Comparison of ENCODE assay signal across 20 cellular contexts in genomic region chr11:45641961-45642360, GRCh38. TPM values are rescaled to one million over a fixed set of nuclear protein-coding genes. Genes with fewer than 3 reads are reported as not detected.
DNase-seq lines count a peak whose midpoint lies in the region; ATAC-seq, FAIRE-seq and TF ChIP-seq lines count a peak whose summit lies in the region.
"Had no signal": no experiment of that assay in that cellular context is flagged by ENCODE, and none has a peak within 500 bp of the region (broad histone marks: within the 10 kb centered on the region; RNA-seq: fewer than 3 reads in every experiment).

No MANE protein-coding gene starts in this region.

- no peaks in the 10 kb centered on the region for H4K20me1 ChIP-seq in neural progenitor cell (ENCODE audit: low read depth)
- H4K20me1 ChIP-seq: BLaER1 treated with 17β-estradiol and CSF1 and Interleukin-3, amounts not matched to agents 10 nM and 100 nM had no signal

- peaks cover 58% of the 10 kb centered on the region for H3K4me1 Mint-ChIP-seq in endothelial cell (ENCODE audit: unreplicated experiment)
- no peaks in the 10 kb centered on the region for H3K4me1 Mint-ChIP-seq in neural progenitor cell
- H3K4me1 Mint-ChIP-seq: B cell, GM23338 had no signal

- no peaks in the 10 kb centered on the region for H3K27me3 ChIP-seq in bronchial epithelial cell (ENCODE audit: control insufficient read depth, insufficient read depth, low read length)
- H3K27me3 ChIP-seq in neural progenitor cell: peaks cover 5% of the 10 kb centered on the region
- peaks cover under 1% of the 10 kb centered on the region for H3K27me3 ChIP-seq in upper lobe of right lung
- H3K27me3 ChIP-seq: BLaER1 treated with 17β-estradiol and CSF1 and Interleukin-3, amounts not matched to agents 10 nM and 100 nM had no signal

- H3K36me3 Mint-ChIP-seq in endothelial cell (ENCODE audit: low read depth, unreplicated experiment) (peaks cover 23% of the 10 kb centered on the region), neural progenitor cell (no peaks in the 10 kb centered on the region)
- H3K36me3 Mint-ChIP-seq: CD8-positive, alpha-beta T cell had no signal

- no peaks in the 10 kb centered on the region for H3K79me2 ChIP-seq in neural progenitor cell (ENCODE audit: low read depth)

- H3K27ac ChIP-seq in neural progenitor cell (no peak overlapping the region), upper lobe of right lung (no peak overlapping the region)
- H3K27ac ChIP-seq: BLaER1 treated with 17β-estradiol and CSF1 and Interleukin-3, amounts not matched to agents 10 nM and 100 nM had no signal

- peak; percentile 43 for FAIRE-seq in bronchial epithelial cell (lab: Jason Lieb, UNC)
- no peak for FAIRE-seq in frontal cortex (lab: Jason Lieb, UNC)
- FAIRE-seq: HTR-8/SVneo had no signal

- ATAC-seq in upper lobe of right lung: no peak
- ATAC-seq: CD8-positive, alpha-beta T cell; GM23338; HCT116 had no signal

- H3K27ac Mint-ChIP-seq in endothelial cell (ENCODE audit: unreplicated experiment): peak overlapping the region; percentile 99
- H3K27ac Mint-ChIP-seq in neural progenitor cell: no peak overlapping the region
- H3K27ac Mint-ChIP-seq: B cell; CD8-positive, alpha-beta T cell; GM23338; HFFc6 had no signal

- H3K36me3 ChIP-seq in bronchial epithelial cell (ENCODE audit: control insufficient read depth, insufficient read depth, low read length): no peaks in the 10 kb centered on the region
- no peaks in the 10 kb centered on the region for H3K36me3 ChIP-seq in neural progenitor cell
- H3K36me3 ChIP-seq in upper lobe of right lung: no peaks in the 10 kb centered on the region
- H3K36me3 ChIP-seq: BLaER1 treated with 17β-estradiol and CSF1 and Interleukin-3, amounts not matched to agents 10 nM and 100 nM had no signal

- H3K4me3 Mint-ChIP-seq in endothelial cell (ENCODE audit: unreplicated experiment): no peak overlapping the region
- no peak overlapping the region for H3K4me3 Mint-ChIP-seq in neural progenitor cell
- H3K4me3 Mint-ChIP-seq: B cell; CD8-positive, alpha-beta T cell; GM23338; HFFc6 had no signal

- H3K9me3 ChIP-seq in neural progenitor cell (ENCODE audit: low read depth): no peaks in the 10 kb centered on the region
- no peaks in the 10 kb centered on the region for H3K9me3 ChIP-seq in upper lobe of right lung

- H3K9ac ChIP-seq in neural progenitor cell: no peak overlapping the region
- H3K9ac ChIP-seq: BLaER1 treated with 17β-estradiol and CSF1 and Interleukin-3, amounts not matched to agents 10 nM and 100 nM had no signal

- no peaks in the 10 kb centered on the region for H3F3A ChIP-seq in neural progenitor cell (ENCODE audit: low read depth)

- no peak overlapping the region for H3K4me3 ChIP-seq in bronchial epithelial cell (ENCODE audit: low read depth, low read length)
- H3K4me3 ChIP-seq in neural progenitor cell: no peak overlapping the region
- H3K4me3 ChIP-seq in upper lobe of right lung: no peak overlapping the region
- H3K4me3 ChIP-seq: BLaER1 treated with 17β-estradiol and CSF1 and Interleukin-3, amounts not matched to agents 10 nM and 100 nM; GM23338 had no signal

- H2AFZ ChIP-seq in neural progenitor cell (replicated peaks): no peak overlapping the region
- H2AFZ ChIP-seq: GM23338 had no signal

- DNase-seq in bronchial epithelial cell (ENCODE audit: low read depth) (no peak), endothelial cell (ENCODE audit: low spot score) (peak; percentile 49), neural progenitor cell (ENCODE audit: low spot score) (peak; percentile 0), posterior vena cava (ENCODE audit: low spot score) (peak; percentile 40), frontal cortex (ENCODE audit: low spot score in 2 of 2) (no peak), upper lobe of right lung (no peak), putamen (ENCODE audit: low spot score) (no peak), cerebellar cortex (ENCODE audit: low spot score) (no peak)
- DNase-seq: 8988T; Calu3; CD8-positive, alpha-beta T cell; DMS79 treated with DMSO at 0.1 percent for 48 hours; GF-D8; H7; HFFc6 had no signal

- H3K9me3 Mint-ChIP-seq in endothelial cell (ENCODE audit: unreplicated experiment) (peaks cover 11% of the 10 kb centered on the region), neural progenitor cell (peaks cover 13% of the 10 kb centered on the region)
- H3K9me3 Mint-ChIP-seq: HFFc6 had no signal

- TF ChIP-seq CTCF in bronchial epithelial cell (IDR thresholded peaks at IDR 0.05; ENCODE audit: insufficient read depth, low read length, severe bottlenecking) (no peak), endothelial cell (IDR thresholded peaks at IDR 0.05; ENCODE audit: unreplicated experiment) (no peak), neural progenitor cell (IDR thresholded peaks at IDR 0.05) (no peak), upper lobe of right lung (IDR thresholded peaks at IDR 0.05) (no peak)

- H3K4me1 ChIP-seq in neural progenitor cell: peaks cover 2% of the 10 kb centered on the region
- H3K4me1 ChIP-seq in upper lobe of right lung: no peaks in the 10 kb centered on the region

- intact Hi-C loops in posterior vena cava (cut with DNase I) (no loop called here), upper lobe of right lung (cut with DNase I) (no loop called here)

- no peak overlapping the region for H3K4me2 ChIP-seq in neural progenitor cell
- H3K4me2 ChIP-seq: BLaER1 treated with 17β-estradiol and CSF1 and Interleukin-3, amounts not matched to agents 10 nM and 100 nM; GM23338 had no signal

- H3K27me3 Mint-ChIP-seq in endothelial cell (ENCODE audit: unreplicated experiment): peaks cover 13% of the 10 kb centered on the region
- H3K27me3 Mint-ChIP-seq in neural progenitor cell (ENCODE audit: insufficient read depth, low read depth): peaks cover 7% of the 10 kb centered on the region

RNA-seq across cellular contexts. Expression of gene CHST1, which starts 23.5 kb away (rescaled TPM):
- total RNA-seq in bronchial epithelial cell: 0.26 and 2.4 TPM in 2 replicates
- 275 TPM for total RNA-seq in endothelial cell (ENCODE audit: unreplicated experiment)
- total RNA-seq in neural progenitor cell (ENCODE audit: low replicate concordance): 0.53 TPM in 1 of 2 replicates, not detected in the other
- 1 to 10 TPM; 3.3 to 5.2 TPM for total RNA-seq in posterior vena cava
- 10.6 TPM for total RNA-seq in frontal cortex
- total RNA-seq in upper lobe of right lung: 4.9 TPM
- total RNA-seq: B cell; Calu3; CD8-positive, alpha-beta T cell had no signal

Comparison
In these comparisons a context has a peak if more than half of its experiments do, and no peak if none do; other contexts are left out.
1. DNase-seq: peak in endothelial cell (single experiment), neural progenitor cell (single experiment) and posterior vena cava (single experiment); none in bronchial epithelial cell (single experiment), frontal cortex (0 of 2), upper lobe of right lung (single experiment), putamen (single experiment) and cerebellar cortex (single experiment).
2. RNA of gene CHST1, which starts 23.5 kb away (total RNA-seq): 275 TPM in endothelial cell (single experiment); 10.6 TPM in frontal cortex (single experiment), 3.3 to 5.2 TPM in posterior vena cava, 4.9 TPM in upper lobe of right lung (single experiment), 0.26 to 2.4 TPM in bronchial epithelial cell and 0.53 TPM in neural progenitor cell; every median in the first group is over 10 times any median in the second.